In the genomic region with DNA sequence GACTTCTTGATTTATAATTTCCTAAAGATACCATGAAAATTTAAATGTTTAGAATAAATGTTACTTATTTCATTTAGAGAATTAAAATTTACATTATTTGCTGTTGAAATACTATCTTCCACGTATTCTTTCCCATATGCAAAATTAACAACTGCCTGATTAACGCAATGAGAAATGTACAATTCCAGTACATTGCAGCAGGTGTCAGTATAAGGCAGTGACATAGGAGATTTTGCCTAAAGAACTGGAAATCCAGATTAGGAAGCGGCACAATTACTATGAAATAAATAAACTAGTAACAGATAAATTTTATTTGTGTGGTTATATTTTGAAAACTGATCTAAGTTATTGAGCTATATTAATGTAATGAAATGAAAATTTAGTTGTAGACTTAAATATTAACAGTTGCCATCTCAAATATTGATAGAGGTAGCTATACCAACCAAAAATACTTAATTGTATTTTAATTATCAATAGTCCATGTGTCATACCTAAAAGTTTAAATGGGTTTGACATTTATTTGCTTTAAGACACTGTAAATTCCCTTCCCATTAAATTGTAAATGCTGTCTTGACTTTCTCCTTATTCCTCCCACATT, we compare ENCODE assay signal across 1 cellular context.
A peak's percentile ranks its signal among the peaks of the same experiment; 100 is the strongest.
TF ChIP-seq lines count a peak whose summit lies in the region.

No MANE protein-coding gene starts in this region.

TF ChIP-seq in K562, 482 proteins besides CTCF, POLR2A, EP300 and RAD21 (continued from another document):
- TF ChIP-seq ZKSCAN1 (IDR thresholded peaks at IDR 0.05; ENCODE audit: low read depth, low read length) (no peak), CC2D1A (IDR thresholded peaks at IDR 0.05) (peak; percentile 41; the same call in 1 of the 2 replicates), ZNF740 (CRISPR knock-in tag; IDR thresholded peaks at IDR 0.05) (no peak), ZNF740 (tag; IDR thresholded peaks at IDR 0.05) (no peak)
- TF ChIP-seq, protein P1, sequence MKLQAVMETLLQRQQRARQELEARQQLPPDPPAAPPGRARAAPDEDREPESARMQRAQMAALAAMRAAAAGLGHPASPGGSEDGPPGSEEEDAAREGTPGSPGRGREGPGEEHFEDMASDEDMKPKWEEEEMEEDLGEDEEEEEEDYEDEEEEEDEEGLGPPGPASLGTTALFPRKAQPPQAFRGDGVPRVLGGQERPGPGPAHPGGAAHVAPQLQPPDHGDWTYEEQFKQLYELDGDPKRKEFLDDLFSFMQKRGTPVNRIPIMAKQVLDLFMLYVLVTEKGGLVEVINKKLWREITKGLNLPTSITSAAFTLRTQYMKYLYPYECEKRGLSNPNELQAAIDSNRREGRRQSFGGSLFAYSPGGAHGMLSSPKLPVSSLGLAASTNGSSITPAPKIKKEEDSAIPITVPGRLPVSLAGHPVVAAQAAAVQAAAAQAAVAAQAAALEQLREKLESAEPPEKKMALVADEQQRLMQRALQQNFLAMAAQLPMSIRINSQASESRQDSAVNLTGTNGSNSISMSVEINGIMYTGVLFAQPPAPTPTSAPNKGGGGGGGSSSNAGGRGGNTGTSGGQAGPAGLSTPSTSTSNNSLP (IDR thresholded peaks at IDR 0.05; ENCODE audit: borderline replicate concordance, low read depth, low read length) = peak; percentile 80; the same call in 1 of the 2 replicates
